In the genomic region with DNA sequence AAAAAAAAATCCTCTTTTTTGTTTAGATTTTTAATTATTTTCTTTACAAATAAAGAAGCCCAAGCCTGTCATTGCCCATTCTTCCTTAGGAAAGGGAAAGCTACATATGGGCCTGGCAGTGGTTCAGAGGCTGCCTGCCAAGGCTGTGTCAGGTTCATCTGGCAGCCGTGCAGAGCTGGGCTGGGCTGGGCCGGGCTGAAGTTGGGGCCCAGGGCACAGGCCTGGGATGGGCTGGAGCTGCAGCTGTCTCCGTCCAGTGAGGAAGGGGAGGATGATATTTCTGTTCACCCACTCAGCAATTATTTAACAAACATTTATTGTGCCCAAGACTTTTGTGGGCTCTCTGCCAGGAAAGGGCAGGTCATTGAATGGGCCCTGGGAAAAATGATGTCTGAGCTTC, we compare ENCODE assay signal across 12 cellular contexts. TPM values are rescaled to one million over a fixed set of nuclear protein-coding genes. Genes with fewer than 3 reads are reported as not detected.
DNase-seq lines count a peak whose midpoint lies in the region; ATAC-seq and TF ChIP-seq lines count a peak whose summit lies in the region.
"Had no signal": no experiment of that assay in that cellular context is flagged by ENCODE, and none has a peak within 500 bp of the region (broad histone marks: within the 10 kb centered on the region; RNA-seq: fewer than 3 reads in every experiment).

No MANE protein-coding gene starts in this region.

- TF ChIP-seq EP300 in sigmoid colon (IDR thresholded peaks at IDR 0.05): no peak

- POLR2A ChIA-PET in activated CD8-positive, alpha-beta T cell treated with anti-CD3 and anti-CD28 coated beads, Interleukin-2, amount 10 ng/mL, durations not matched to agents 7 days and 5 days (lab: Charles Lee): no interaction called here

- TF ChIP-seq CTCF in LNCaP clone FGC (IDR thresholded peaks at IDR 0.05; ENCODE audit: control insufficient read depth, extremely low read depth, insufficient read depth) (no peak), heart right ventricle (IDR thresholded peaks at IDR 0.05) (no peak), sigmoid colon (IDR thresholded peaks at IDR 0.05) (no peak), natural killer cell (IDR thresholded peaks at IDR 0.05) (no peak)

- no peaks in the 10 kb centered on the region for H3K4me1 Mint-ChIP-seq in natural killer cell
- H3K4me1 Mint-ChIP-seq in activated CD8-positive, alpha-beta T cell treated with anti-CD3 and anti-CD28 coated beads, Interleukin-2, amount 10 ng/mL, durations not matched to agents 7 days and 5 days (ENCODE audit: low read depth): no peaks in the 10 kb centered on the region
- H3K4me1 Mint-ChIP-seq: activated naive CD8-positive, alpha-beta T cell treated with anti-CD3 and anti-CD28 coated beads, Interleukin-2, amount 50 U/mL, for 24 hours had no signal

- H3K4me3 ChIP-seq in LNCaP clone FGC (ENCODE audit: low read depth, low read length) (no peak overlapping the region), heart right ventricle (no peak overlapping the region), sigmoid colon (no peak overlapping the region)

- H3K27me3 Mint-ChIP-seq in natural killer cell (ENCODE audit: low read depth in 2 of 2): peaks cover 8 to 9% of the 10 kb centered on the region in 2 donors
- H3K27me3 Mint-ChIP-seq in activated CD8-positive, alpha-beta T cell treated with anti-CD3 and anti-CD28 coated beads, Interleukin-2, amount 10 ng/mL, durations not matched to agents 7 days and 5 days (ENCODE audit: low read depth): peaks cover 15% of the 10 kb centered on the region

- peaks cover 0 to 17% (median 3%) of the 10 kb centered on the region in 9 donors for H3K4me1 ChIP-seq in heart right ventricle
- H3K4me1 ChIP-seq in sigmoid colon: peaks cover 0 to 7% (median 3%) of the 10 kb centered on the region in 4 donors

- H3K9me3 Mint-ChIP-seq in natural killer cell: no peaks in the 10 kb centered on the region
- H3K9me3 Mint-ChIP-seq in activated CD8-positive, alpha-beta T cell treated with anti-CD3 and anti-CD28 coated beads, Interleukin-2, amount 10 ng/mL, durations not matched to agents 7 days and 5 days (ENCODE audit: insufficient read depth): no peaks in the 10 kb centered on the region
- H3K9me3 Mint-ChIP-seq: activated naive CD8-positive, alpha-beta T cell treated with anti-CD3 and anti-CD28 coated beads, Interleukin-2, amount 50 U/mL, for 24 hours had no signal

- H3K27ac Mint-ChIP-seq in natural killer cell: no peak overlapping the region
- no peak overlapping the region for H3K27ac Mint-ChIP-seq in activated CD8-positive, alpha-beta T cell treated with anti-CD3 and anti-CD28 coated beads, Interleukin-2, amount 10 ng/mL, durations not matched to agents 7 days and 5 days
- H3K27ac Mint-ChIP-seq: activated naive CD8-positive, alpha-beta T cell treated with anti-CD3 and anti-CD28 coated beads, Interleukin-2, amount 50 U/mL, for 24 hours had no signal

- DNase-seq in LNCaP clone FGC (ENCODE audit: low read depth) (peak; percentile 67), heart right ventricle (peak; percentile 48 to 69), sigmoid colon (peak; percentile 70), natural killer cell (no peak)
- DNase-seq in activated CD8-positive, alpha-beta T cell treated with anti-CD3 and anti-CD28 coated beads, Interleukin-2, amount 10 ng/mL, durations not matched to agents 7 days and 5 days: no peak
- DNase-seq: activated CD4-positive, alpha-beta T cell treated with anti-CD3 and anti-CD28 coated beads, Interleukin-2, amount 50 U/mL, for 48 hours; activated naive CD8-positive, alpha-beta T cell treated with anti-CD3 and anti-CD28 coated beads, Interleukin-2, amount 50 U/mL, for 24 hours; glutamatergic neuron; NCI-H1417 treated with DMSO at 0.1 percent for 48 hours had no signal

- H3K27ac ChIP-seq in angular gyrus (ENCODE audit: low read depth, low read length) (peak overlapping the region; percentile 80), heart right ventricle (no peak overlapping the region), sigmoid colon (no peak overlapping the region)

- no peak overlapping the region for H3K4me3 Mint-ChIP-seq in natural killer cell
- H3K4me3 Mint-ChIP-seq in activated CD8-positive, alpha-beta T cell treated with anti-CD3 and anti-CD28 coated beads, Interleukin-2, amount 10 ng/mL, durations not matched to agents 7 days and 5 days: no peak overlapping the region
- H3K4me3 Mint-ChIP-seq: activated naive CD8-positive, alpha-beta T cell treated with anti-CD3 and anti-CD28 coated beads, Interleukin-2, amount 50 U/mL, for 24 hours had no signal

- peak; percentile 73 to 97 (median 92) for ATAC-seq in heart right ventricle
- no peak for ATAC-seq in HG02678 (IDR thresholded peaks at IDR 0.05; ENCODE audit: unreplicated experiment)
- no peak for ATAC-seq in natural killer cell
- no peak for ATAC-seq in GM19035 (IDR thresholded peaks at IDR 0.05; ENCODE audit: unreplicated experiment)
- no peak for ATAC-seq in activated CD8-positive, alpha-beta T cell treated with anti-CD3 and anti-CD28 coated beads, Interleukin-2, amount 10 ng/mL, durations not matched to agents 7 days and 5 days
- ATAC-seq: activated naive CD8-positive, alpha-beta T cell treated with anti-CD3 and anti-CD28 coated beads, Interleukin-2, amount 50 U/mL, for 24 hours had no signal

- H3K36me3 ChIP-seq in heart right ventricle: no peaks in the 10 kb centered on the region
- no peaks in the 10 kb centered on the region for H3K36me3 ChIP-seq in sigmoid colon

- H3K9me3 ChIP-seq in heart right ventricle (no peaks in the 10 kb centered on the region), sigmoid colon (no peaks in the 10 kb centered on the region)

- no peaks in the 10 kb centered on the region for H3K36me3 Mint-ChIP-seq in natural killer cell
- no peaks in the 10 kb centered on the region for H3K36me3 Mint-ChIP-seq in activated CD8-positive, alpha-beta T cell treated with anti-CD3 and anti-CD28 coated beads, Interleukin-2, amount 10 ng/mL, durations not matched to agents 7 days and 5 days (ENCODE audit: low read depth)

- no peak for TF ChIP-seq POLR2A in sigmoid colon (IDR thresholded peaks at IDR 0.05)

- intact Hi-C loops in heart right ventricle (cut with DNase I) (loop anchor here in 1 of 10 donors (5.0 kb wide), 1 partner anchor 172 kb away; no protein-coding TSS in a partner anchor), sigmoid colon (cut with DNase I) (no loop called here), natural killer cell (cut with micrococcal nuclease) (loop anchor here (10.0 kb wide), 1 partner anchor 74 kb away; no protein-coding TSS in a partner anchor)

- CTCF ChIA-PET in activated CD8-positive, alpha-beta T cell treated with anti-CD3 and anti-CD28 coated beads, Interleukin-2, amount 10 ng/mL, durations not matched to agents 7 days and 5 days (lab: Charles Lee): interaction anchor here (1.9 to 13.5 kb wide), 2 partner anchors 177 to 192 kb away, joined by 10 to 201 read pairs; no protein-coding TSS in a partner anchor

- H3K27me3 ChIP-seq in heart right ventricle: no peaks in the 10 kb centered on the region
- no peaks in the 10 kb centered on the region for H3K27me3 ChIP-seq in sigmoid colon

- WGBS in heart right ventricle, 2 donors: 16 to 30% methylated on average over 3 of the region's 3 CpGs
- 7 to 51% methylated on average over 3 of the region's 3 CpGs for WGBS in sigmoid colon, 2 donors

RNA-seq across cellular contexts. Expression of a gene that starts 4.6 kb away (rescaled TPM):
- total RNA-seq in heart right ventricle (10 to 100 TPM in 1 of 10 donors, 1 to 10 TPM in 9; 1.5 to 10.7 (median 2.4) TPM), sigmoid colon (10 to 100 TPM in 1 of 4 donors, 1 to 10 TPM in 3; 3.3 to 11.9 (median 5.1) TPM), natural killer cell (100 to 1,000 TPM; 128 to 367 (median 303) TPM)
- polyA plus RNA-seq in heart right ventricle (1 to 10 TPM in 1 of 2 donors, under 1 TPM in 1; 0.80 to 2.5 TPM), sigmoid colon (100 to 1,000 TPM in 1 of 3 donors, 10 to 100 TPM in 2; 75.7 to 105 (median 99.1) TPM)
- total RNA-seq in activated CD8-positive, alpha-beta T cell treated with anti-CD3 and anti-CD28 coated beads, Interleukin-2, amount 10 ng/mL, durations not matched to agents 7 days and 5 days: 1 to 10 TPM; 3.4 to 4.5 TPM

RNA-seq across cellular contexts. Expression of a gene that starts 11.4 kb away (rescaled TPM):
- total RNA-seq in heart right ventricle (10 to 100 TPM; 55.0 to 69.4 (median 57.5) TPM), sigmoid colon (10 to 100 TPM; 15.5 to 44.6 (median 26.2) TPM), natural killer cell (10 to 100 TPM; 64.6 to 79.1 (median 74.0) TPM)
- polyA plus RNA-seq in heart right ventricle (10 to 100 TPM; 22.3 to 39.9 TPM), sigmoid colon (10 to 100 TPM; 30.7 to 40.8 (median 40.2) TPM)
- 10 to 100 TPM; 44.6 to 47.5 TPM for total RNA-seq in activated CD8-positive, alpha-beta T cell treated with anti-CD3 and anti-CD28 coated beads, Interleukin-2, amount 10 ng/mL, durations not matched to agents 7 days and 5 days

Comparison
In these comparisons a context has a peak if more than half of its experiments do, and no peak if none do; other contexts are left out.
1. DNase-seq: peak in LNCaP clone FGC (single experiment), heart right ventricle (2 of 2) and sigmoid colon (single experiment); none in natural killer cell (single experiment) and activated CD8-positive, alpha-beta T cell treated with anti-CD3 and anti-CD28 coated beads, Interleukin-2, amount 10 ng/mL, durations not matched to agents 7 days and 5 days (single experiment).
2. ATAC-seq: peak in heart right ventricle (8 of 8); none in HG02678 (single experiment), natural killer cell (0 of 3), GM19035 (single experiment) and activated CD8-positive, alpha-beta T cell treated with anti-CD3 and anti-CD28 coated beads, Interleukin-2, amount 10 ng/mL, durations not matched to agents 7 days and 5 days (single experiment).
3. RNA of a gene that starts 4.6 kb away (total RNA-seq): 128 to 367 TPM in natural killer cell; 3.3 to 11.9 TPM in sigmoid colon, 3.4 to 4.5 TPM in activated CD8-positive, alpha-beta T cell treated with anti-CD3 and anti-CD28 coated beads, Interleukin-2, amount 10 ng/mL, durations not matched to agents 7 days and 5 days and 1.5 to 10.7 TPM in heart right ventricle; every median in the first group is over 4 times any median in the second.